In the genomic region with DNA sequence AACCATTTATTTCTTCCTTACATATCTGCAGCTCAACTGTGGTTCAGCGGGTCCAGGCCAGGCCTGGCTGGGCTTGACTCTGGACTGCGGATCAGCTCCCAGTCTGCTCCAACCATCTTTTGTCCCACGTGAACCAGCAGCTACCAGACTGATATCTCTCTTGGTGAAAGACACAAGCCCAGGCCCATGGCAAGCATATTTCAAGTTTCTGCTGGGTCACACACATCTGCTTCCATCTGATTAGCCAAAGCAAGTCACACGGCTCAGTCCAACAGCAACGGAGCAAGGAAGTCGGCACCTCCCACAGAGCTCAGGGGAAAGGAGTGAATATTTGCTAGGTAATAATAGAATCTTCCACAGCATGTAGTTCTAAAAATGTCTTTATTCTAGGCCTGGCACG, we compare ENCODE assay signal across 1 cellular context.
TF ChIP-seq lines count a peak whose summit lies in the region.

No MANE protein-coding gene starts in this region.

TF ChIP-seq in IMR-90, 13 proteins besides CTCF, POLR2A, EP300 and RAD21:
- no peak for TF ChIP-seq BHLHE40 (IDR thresholded peaks at IDR 0.05; ENCODE audit: low read depth, low read length)
- TF ChIP-seq, protein P1, sequence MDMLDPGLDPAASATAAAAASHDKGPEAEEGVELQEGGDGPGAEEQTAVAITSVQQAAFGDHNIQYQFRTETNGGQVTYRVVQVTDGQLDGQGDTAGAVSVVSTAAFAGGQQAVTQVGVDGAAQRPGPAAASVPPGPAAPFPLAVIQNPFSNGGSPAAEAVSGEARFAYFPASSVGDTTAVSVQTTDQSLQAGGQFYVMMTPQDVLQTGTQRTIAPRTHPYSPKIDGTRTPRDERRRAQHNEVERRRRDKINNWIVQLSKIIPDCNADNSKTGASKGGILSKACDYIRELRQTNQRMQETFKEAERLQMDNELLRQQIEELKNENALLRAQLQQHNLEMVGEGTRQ (IDR thresholded peaks at IDR 0.05; ENCODE audit: low read depth, low read length) = no peak
- TF ChIP-seq RFX5 (IDR thresholded peaks at IDR 0.05; ENCODE audit: low read depth, low read length) = no peak
- TF ChIP-seq RCOR1 (IDR thresholded peaks at IDR 0.05; ENCODE audit: insufficient replicate concordance, low read length) = no peak
- TF ChIP-seq MAZ (IDR thresholded peaks at IDR 0.05; ENCODE audit: borderline replicate concordance, low read depth, low read length) = no peak
- no peak for TF ChIP-seq MXI1 (IDR thresholded peaks at IDR 0.05; ENCODE audit: borderline replicate concordance, low read depth, low read length)
- TF ChIP-seq MAFK (IDR thresholded peaks at IDR 0.05; ENCODE audit: low read depth, low read length) = no peak
- no peak for TF ChIP-seq NFE2L2 (IDR thresholded peaks at IDR 0.05; ENCODE audit: low read depth, low read length)
- TF ChIP-seq, protein P2, sequence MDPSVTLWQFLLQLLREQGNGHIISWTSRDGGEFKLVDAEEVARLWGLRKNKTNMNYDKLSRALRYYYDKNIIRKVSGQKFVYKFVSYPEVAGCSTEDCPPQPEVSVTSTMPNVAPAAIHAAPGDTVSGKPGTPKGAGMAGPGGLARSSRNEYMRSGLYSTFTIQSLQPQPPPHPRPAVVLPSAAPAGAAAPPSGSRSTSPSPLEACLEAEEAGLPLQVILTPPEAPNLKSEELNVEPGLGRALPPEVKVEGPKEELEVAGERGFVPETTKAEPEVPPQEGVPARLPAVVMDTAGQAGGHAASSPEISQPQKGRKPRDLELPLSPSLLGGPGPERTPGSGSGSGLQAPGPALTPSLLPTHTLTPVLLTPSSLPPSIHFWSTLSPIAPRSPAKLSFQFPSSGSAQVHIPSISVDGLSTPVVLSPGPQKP (IDR thresholded peaks at IDR 0.05; ENCODE audit: borderline replicate concordance, low read depth, low read length) = no peak
- no peak for TF ChIP-seq CHD1 (IDR thresholded peaks at IDR 0.05; ENCODE audit: low read depth, low read length)
- TF ChIP-seq FOS (IDR thresholded peaks at IDR 0.05; ENCODE audit: low read depth, low read length) = no peak
- no peak for TF ChIP-seq SMC3 (IDR thresholded peaks at IDR 0.05; ENCODE audit: low read depth, low read length)
- no peak for TF ChIP-seq CEBPB (IDR thresholded peaks at IDR 0.05; ENCODE audit: low read depth, low read length)
